Comparison of ENCODE assay signal across 8 cellular contexts in genomic region chr3:133444071-133444774, GRCh38. TPM values are rescaled to one million over a fixed set of nuclear protein-coding genes. Genes with fewer than 3 reads are reported as not detected.
DNase-seq lines count a peak whose midpoint lies in the region; ATAC-seq, FAIRE-seq and TF ChIP-seq lines count a peak whose summit lies in the region.

No MANE protein-coding gene starts in this region.

- H3K9me3 ChIP-seq in A549, result no peaks in the 10 kb centered on the region
- H3K9me3 ChIP-seq in GM23248 (ENCODE audit: low read depth), result no peaks in the 10 kb centered on the region
- no peaks in the 10 kb centered on the region for H3K9me3 ChIP-seq in fibroblast of lung (ENCODE audit: control insufficient read depth, insufficient read depth, low read depth, low read length)

- DNase-seq in A549 (ENCODE audit: low read depth in 1 of 2, low spot score in 1 of 2), result peak; percentile 48 to 84
- DNase-seq in GM23248, result peak; percentile 58
- peak; percentile 86 for DNase-seq in NCI-H774 (lab: John Stamatoyannopoulos, UW)
- DNase-seq in fibroblast of lung (ENCODE audit: low read depth in 2 of 2), result peak; percentile 41 to 48
- no peak for DNase-seq in globus pallidus (ENCODE audit: low spot score)
- DNase-seq in caudate nucleus (lab: John Stamatoyannopoulos, UW), result no peak

- ATAC-seq in A549 (peak; percentile 85 to 89), GM18519 (IDR thresholded peaks at IDR 0.05; ENCODE audit: low FRiP score, unreplicated experiment) (no peak), GM19035 (IDR thresholded peaks at IDR 0.05; ENCODE audit: unreplicated experiment) (no peak)

- H4K20me1 ChIP-seq in GM23248 (ENCODE audit: insufficient read depth) (no peaks in the 10 kb centered on the region), fibroblast of lung (ENCODE audit: control insufficient read depth, extremely low read depth, insufficient read depth, low read length) (no peaks in the 10 kb centered on the region)

- H3K4me1 ChIP-seq in A549 (peaks cover 24% of the 10 kb centered on the region), GM23248 (ENCODE audit: insufficient read depth) (no peaks in the 10 kb centered on the region), fibroblast of lung (ENCODE audit: control insufficient read depth, extremely low read depth, insufficient read depth, low read length) (no peaks in the 10 kb centered on the region)

- no peaks in the 10 kb centered on the region for H3K79me2 ChIP-seq in GM23248 (ENCODE audit: insufficient read depth)
- no peaks in the 10 kb centered on the region for H3K79me2 ChIP-seq in fibroblast of lung (ENCODE audit: control insufficient read depth, insufficient read depth, low read length)

- peak overlapping the region; percentile 43 to 84 for H3K27ac ChIP-seq in A549
- H3K27ac ChIP-seq in GM23248, result no peak overlapping the region
- no peak overlapping the region for H3K27ac ChIP-seq in fibroblast of lung (ENCODE audit: insufficient read depth, low read length)
- no peak overlapping the region for H3K27ac ChIP-seq in caudate nucleus (ENCODE audit: low read depth, low read length)

- no peaks in the 10 kb centered on the region for H3K9me2 ChIP-seq in GM23248 (ENCODE audit: insufficient read depth)

- POLR2A ChIA-PET in A549 (lab: Yijun Ruan, JAX), result interaction anchor here (1.1 kb wide), 1 partner anchor 129 kb away, joined by 3 read pairs; the partner anchor contains the start of gene CDV3

- H3K9ac ChIP-seq in GM23248 (no peak overlapping the region), fibroblast of lung (ENCODE audit: insufficient read depth, low read length) (no peak overlapping the region)

- no peak for TF ChIP-seq POLR2A in A549 (IDR thresholded peaks at IDR 0.05; ENCODE audit: low read length)

- TF ChIP-seq RAD21 in A549 (conservative IDR thresholded peaks at IDR 0.05 in 1 of 2, IDR thresholded peaks at IDR 0.05 in 1 of 2), result peak; percentile 43 to 60

- CTCF ChIA-PET in A549 (lab: Yijun Ruan, JAX), result interaction anchor here (1.1 to 1.4 kb wide), 3 partner anchors 11 to 713 kb away, joined by 3 to 8 read pairs (median 5); no protein-coding TSS in a partner anchor

- no peak overlapping the region for H2AFZ ChIP-seq in GM23248
- no peak overlapping the region for H2AFZ ChIP-seq in fibroblast of lung (ENCODE audit: low read length)

- no peaks in the 10 kb centered on the region for H3K27me3 ChIP-seq in GM23248 (replicated peaks; ENCODE audit: insufficient read depth)
- no peaks in the 10 kb centered on the region for H3K27me3 ChIP-seq in fibroblast of lung (ENCODE audit: control insufficient read depth, insufficient read depth, low read length)

- H3K4me2 ChIP-seq in A549, result peak overlapping the region; percentile 54
- no peak overlapping the region for H3K4me2 ChIP-seq in GM23248 (ENCODE audit: unreplicated experiment)
- H3K4me2 ChIP-seq in fibroblast of lung (ENCODE audit: extremely low read depth, insufficient read depth, low read length), result no peak overlapping the region

- peak in 1 of 2 experiments; percentile 52; a peak in 1 of 5 replicates for TF ChIP-seq EP300 in A549 (IDR thresholded peaks at IDR 0.05)

- WGBS in A549 (ENCODE audit: missing lambda C conversion rate), result 35% methylated on average over 7 of the region's 7 CpGs
- WGBS in GM23248 (ENCODE audit: low coverage in 1 of 2, low lambda C conversion rate in 2 of 2, missing lambda C conversion rate in 2 of 2), 2 experiments, result 41 to 45% methylated on average over 7 of the region's 7 CpGs

- H3F3A ChIP-seq in GM23248 (ENCODE audit: insufficient read depth), result no peaks in the 10 kb centered on the region

- no peak overlapping the region for H3K4me3 ChIP-seq in A549
- no peak overlapping the region for H3K4me3 ChIP-seq in GM23248
- no peak overlapping the region for H3K4me3 ChIP-seq in fibroblast of lung (replicated peaks in 1 of 4; ENCODE audit: control extremely low read depth in 1 of 4, insufficient read depth in 1 of 4, low read depth in 3 of 4, low read length in 4 of 4)

- peak; percentile 35; the same call in 2 of the 3 replicates for TF ChIP-seq CTCF in A549 (IDR thresholded peaks at IDR 0.05)
- peak in 1 of 2 donors; percentile 4 for TF ChIP-seq CTCF in fibroblast of lung (conservative IDR thresholded peaks at IDR 0.05 in 1 of 2, IDR thresholded peaks at IDR 0.05 in 1 of 2; ENCODE audit: low read depth in 1 of 2, low read length in 2 of 2)

- no peak for FAIRE-seq in A549 (lab: Jason Lieb, UNC)

- in situ Hi-C loops in GM23248 (cut with MboI), result no loop called here

- no peaks in the 10 kb centered on the region for H3K36me3 ChIP-seq in GM23248 (ENCODE audit: low read depth)
- H3K36me3 ChIP-seq in fibroblast of lung (ENCODE audit: control insufficient read depth, insufficient read depth, low read length), result no peaks in the 10 kb centered on the region

TF ChIP-seq in A549, 52 proteins besides CTCF, POLR2A, EP300 and RAD21 (continues in another document):
- TF ChIP-seq MAFK (IDR thresholded peaks at IDR 0.05; ENCODE audit: partially characterized antibody), result peak; percentile 96
- TF ChIP-seq FOSL2 (IDR thresholded peaks at IDR 0.05), result 0 out of 2 replicates have a peak, but pooled peaks have one; percentile 30
- peak; percentile 83 for TF ChIP-seq FOSL2 (CRISPR knock-in tag; IDR thresholded peaks at IDR 0.05)
- no peak for TF ChIP-seq BCL3 (IDR thresholded peaks at IDR 0.05)
- no peak for TF ChIP-seq EHMT2 (IDR thresholded peaks at IDR 0.05; ENCODE audit: low read depth)
- no peak for TF ChIP-seq NR3C1 (IDR thresholded peaks at IDR 0.05)
- TF ChIP-seq ZSCAN20 (CRISPR knock-in tag; IDR thresholded peaks at IDR 0.05), result no peak
- TF ChIP-seq CBX8 (IDR thresholded peaks at IDR 0.05), result no peak
- TF ChIP-seq SREBF2 (IDR thresholded peaks at IDR 0.05), result no peak
- TF ChIP-seq BHLHE40 (IDR thresholded peaks at IDR 0.05; ENCODE audit: low read depth, low read length), result no peak
- no peak for TF ChIP-seq RFX5 (IDR thresholded peaks at IDR 0.05)
- TF ChIP-seq HOXB5 (CRISPR knock-in tag; IDR thresholded peaks at IDR 0.05), result no peak
- TF ChIP-seq ATOH8 (CRISPR knock-in tag; IDR thresholded peaks at IDR 0.05; ENCODE audit: low read depth), result no peak
- TF ChIP-seq REST (IDR thresholded peaks at IDR 0.05), result no peak
- TF ChIP-seq MAZ (IDR thresholded peaks at IDR 0.05; ENCODE audit: borderline replicate concordance, low read depth, low read length), result no peak
- peak; percentile 35; the same call in 1 of the 2 replicates for TF ChIP-seq JUNB (IDR thresholded peaks at IDR 0.05)
- TF ChIP-seq ZNF302 (CRISPR knock-in tag; IDR thresholded peaks at IDR 0.05), result no peak
- TF ChIP-seq CHD2 (IDR thresholded peaks at IDR 0.05; ENCODE audit: low read length, partially characterized antibody), result no peak

RNA-seq across cellular contexts. Expression of gene BFSP2, which starts 44.4 kb away (rescaled TPM):
- polyA plus RNA-seq in A549 (2011; rRNA removed) (0.18 TPM in 1 of 2 replicates, not detected in the other), A549 (2017; fragmentation: RNase III; extraction: RNeasy Plus Mini Kit Qiagen cat#74134 plus additional on column Dnase treatment) (not detected in 3 replicates), GM23248 (2016; fragmentation: Nextera tagmentation; extraction: Ambion mirVana) (not detected in 2 replicates), fibroblast of lung (not detected in 2 replicates)
- polyA plus RNA-seq in A549 (2012; cell fraction: cytosol; rRNA removed), result not detected in 2 replicates
- not detected in 2 replicates for polyA plus RNA-seq in A549 (2012; cell fraction: nucleus; rRNA removed)
- polyA minus RNA-seq in A549 (2011; rRNA and poly(A)+ RNA removed), result not detected in 2 replicates
- not detected in 2 replicates for total RNA-seq in GM23248 (2014; rRNA removed; shearing (Covaris generic))
- not detected in 2 replicates for total RNA-seq in fibroblast of lung
- not detected in 2 replicates for polyA plus RNA-seq in fibroblast of lung (2012)
- polyA minus RNA-seq in fibroblast of lung (ENCODE audit: low replicate concordance), result not detected in 2 replicates

Comparison
In these comparisons a context has a peak if more than half of its experiments do, and no peak if none do; other contexts are left out.
1. ATAC-seq: peak in A549 (2 of 2); none in GM18519 (single experiment) and GM19035 (single experiment).
2. DNase-seq: peak in A549 (2 of 2), GM23248 (single experiment), NCI-H774 (single experiment) and fibroblast of lung (2 of 2); none in globus pallidus (single experiment) and caudate nucleus (0 of 61).
3. H3K27ac ChIP-seq: peak in A549 (2 of 2); none in GM23248 (single experiment), fibroblast of lung (single experiment) and caudate nucleus (single experiment).